Comparison of ENCODE assay signal across 20 cellular contexts in the genomic region with DNA sequence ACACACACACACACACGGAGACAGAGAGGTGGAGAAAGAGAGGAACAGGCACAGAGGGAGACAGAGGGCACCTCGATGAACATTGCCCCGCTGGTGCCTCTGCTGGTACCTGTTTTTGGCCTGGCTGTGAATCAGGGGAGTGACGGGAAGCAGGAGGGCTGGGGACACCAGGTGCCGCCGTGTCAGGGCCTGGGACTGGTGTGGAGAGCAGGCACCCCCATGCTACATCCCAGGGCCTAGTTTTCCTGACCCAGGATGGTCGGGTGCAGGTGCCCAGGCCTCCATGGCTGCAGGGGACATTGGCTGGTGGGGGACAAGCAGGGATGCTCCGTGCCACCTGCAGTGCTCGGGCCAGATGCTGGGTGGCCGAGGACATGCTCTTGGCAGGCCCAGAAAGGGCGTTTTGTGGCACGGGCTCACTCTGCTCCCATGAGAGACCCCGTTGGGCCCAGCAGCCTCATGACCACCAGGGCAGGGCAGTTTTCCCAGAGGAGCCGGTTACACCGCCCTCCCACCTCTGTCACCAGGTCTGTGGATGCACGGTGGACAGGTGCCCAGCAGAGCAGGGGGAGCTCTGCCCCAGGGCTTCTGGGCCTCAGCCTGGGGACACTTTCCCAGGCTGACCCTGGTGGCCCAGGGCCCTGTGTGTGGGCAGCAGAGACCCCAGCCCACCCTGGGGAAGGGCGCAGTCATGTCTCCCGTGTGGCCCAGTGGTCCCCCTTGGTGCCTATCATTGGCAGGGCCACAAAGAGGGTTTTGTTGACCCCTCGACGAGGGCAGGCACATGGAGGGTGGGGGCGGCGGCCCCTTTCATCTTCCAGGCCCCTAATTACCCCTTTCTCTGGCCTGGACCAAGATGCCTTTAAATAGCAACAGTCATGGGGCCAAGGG.
DNase-seq lines count a peak whose midpoint lies in the region; ATAC-seq and TF ChIP-seq lines count a peak whose summit lies in the region.
"Had no signal": no experiment of that assay in that cellular context is flagged by ENCODE, and none has a peak within 500 bp of the region (broad histone marks: within the 10 kb centered on the region; RNA-seq: fewer than 3 reads in every experiment).

No MANE protein-coding gene starts in this region.

- no peaks in the 10 kb centered on the region for H3K9me3 ChIP-seq in right atrium auricular region
- H3K9me3 ChIP-seq in left ventricle myocardium inferior (replicated peaks): peaks cover 7% of the 10 kb centered on the region
- H3K9me3 ChIP-seq in colonic mucosa: no peaks in the 10 kb centered on the region
- H3K9me3 ChIP-seq: HAP-1, transverse colon had no signal

- intact Hi-C loops in left ventricle myocardium inferior (cut with micrococcal nuclease): no loop called here
- intact Hi-C loops in colonic mucosa (cut with DNase I): no loop called here

- H3K27me3 ChIP-seq in right atrium auricular region: no peaks in the 10 kb centered on the region
- H3K27me3 ChIP-seq in left ventricle myocardium inferior (ENCODE audit: low read depth): peaks cover 32% of the 10 kb centered on the region
- H3K27me3 ChIP-seq in colonic mucosa: no peaks in the 10 kb centered on the region
- H3K27me3 ChIP-seq: brain microvascular endothelial cell, dorsolateral prefrontal cortex, transverse colon had no signal

- no peak overlapping the region for H3K9ac ChIP-seq in colonic mucosa (ENCODE audit: low read depth in 2 of 2, low read length in 2 of 2)

- H3K36me3 ChIP-seq in right atrium auricular region: no peaks in the 10 kb centered on the region
- no peaks in the 10 kb centered on the region for H3K36me3 ChIP-seq in left ventricle myocardium inferior
- H3K36me3 ChIP-seq in colonic mucosa: no peaks in the 10 kb centered on the region
- H3K36me3 ChIP-seq: brain microvascular endothelial cell, HAP-1, transverse colon had no signal

- TF ChIP-seq CTCF in right atrium auricular region (IDR thresholded peaks at IDR 0.05) (no peak), left ventricle myocardium inferior (IDR thresholded peaks at IDR 0.05; ENCODE audit: borderline replicate concordance) (no peak), colonic mucosa (IDR thresholded peaks at IDR 0.05) (no peak), omental fat pad (IDR thresholded peaks at IDR 0.05) (no peak)

- ATAC-seq in omental fat pad (ENCODE audit: low FRiP score): no peak
- ATAC-seq: stimulated activated memory B cell treated with anti-CD40 and anti-IgM and Interleukin-4, amounts not matched to agents 10 μg/mL and 1 μg/mL and 100 μg/mL, for 72 hours had no signal

- DNase-seq in right atrium auricular region (ENCODE audit: low spot score) (peak; percentile 32), left ventricle myocardium inferior (no peak), colonic mucosa (peak; percentile 6), omental fat pad (ENCODE audit: low spot score) (peak; percentile 17), hippocampal formation (lab: John Stamatoyannopoulos, UW) (no peak), SIG-M5 treated with dmso at 0.1 percent for 504 hours (lab: John Stamatoyannopoulos, UW; ENCODE audit: unreplicated experiment) (no peak), cerebellar cortex (ENCODE audit: low spot score) (no peak), DMS153 (lab: John Stamatoyannopoulos, UW) (no peak)
- DNase-seq: activated CD4-positive, alpha-beta T cell treated with anti-CD3 and anti-CD28 coated beads for 4 hours; activated naive CD8-positive, alpha-beta T cell treated with anti-CD3 and anti-CD28 coated beads, Interleukin-2, amount 10 ng/mL, durations not matched to agents 7 days and 5 days; activated T-cell treated with anti-CD3 and anti-CD28 coated beads, Interleukin-2, amount 50 U/mL, for 1 hour; brain microvascular endothelial cell; mammary epithelial cell; NCI-H187; NCI-H226; stimulated activated CD4-positive, alpha-beta T cell treated with anti-CD3 and anti-CD28 coated beads, Interleukin-15, amount 100 ng/mL, for 24 hours; transverse colon had no signal

- H3K4me1 ChIP-seq in right atrium auricular region (no peaks in the 10 kb centered on the region), left ventricle myocardium inferior (no peaks in the 10 kb centered on the region), colonic mucosa (no peaks in the 10 kb centered on the region)
- H3K4me1 ChIP-seq: HAP-1, transverse colon had no signal

- H3K27ac ChIP-seq in right atrium auricular region (no peak overlapping the region), left ventricle myocardium inferior (replicated peaks) (no peak overlapping the region), colonic mucosa (no peak overlapping the region)
- H3K27ac ChIP-seq: brain microvascular endothelial cell, dorsolateral prefrontal cortex, transverse colon had no signal

- H3K4me3 ChIP-seq in right atrium auricular region (no peak overlapping the region), left ventricle myocardium inferior (no peak overlapping the region), colonic mucosa (no peak overlapping the region)
- H3K4me3 ChIP-seq: dorsolateral prefrontal cortex, HAP-1, transverse colon had no signal

Comparison
In these comparisons a context has a peak if more than half of its experiments do, and no peak if none do; other contexts are left out.
1. DNase-seq: peak in right atrium auricular region (single experiment), colonic mucosa (single experiment) and omental fat pad (single experiment); none in left ventricle myocardium inferior (single experiment), hippocampal formation (0 of 2), SIG-M5 treated with dmso at 0.1 percent for 504 hours (single experiment), cerebellar cortex (single experiment) and DMS153 (single experiment).